In the genomic region with DNA sequence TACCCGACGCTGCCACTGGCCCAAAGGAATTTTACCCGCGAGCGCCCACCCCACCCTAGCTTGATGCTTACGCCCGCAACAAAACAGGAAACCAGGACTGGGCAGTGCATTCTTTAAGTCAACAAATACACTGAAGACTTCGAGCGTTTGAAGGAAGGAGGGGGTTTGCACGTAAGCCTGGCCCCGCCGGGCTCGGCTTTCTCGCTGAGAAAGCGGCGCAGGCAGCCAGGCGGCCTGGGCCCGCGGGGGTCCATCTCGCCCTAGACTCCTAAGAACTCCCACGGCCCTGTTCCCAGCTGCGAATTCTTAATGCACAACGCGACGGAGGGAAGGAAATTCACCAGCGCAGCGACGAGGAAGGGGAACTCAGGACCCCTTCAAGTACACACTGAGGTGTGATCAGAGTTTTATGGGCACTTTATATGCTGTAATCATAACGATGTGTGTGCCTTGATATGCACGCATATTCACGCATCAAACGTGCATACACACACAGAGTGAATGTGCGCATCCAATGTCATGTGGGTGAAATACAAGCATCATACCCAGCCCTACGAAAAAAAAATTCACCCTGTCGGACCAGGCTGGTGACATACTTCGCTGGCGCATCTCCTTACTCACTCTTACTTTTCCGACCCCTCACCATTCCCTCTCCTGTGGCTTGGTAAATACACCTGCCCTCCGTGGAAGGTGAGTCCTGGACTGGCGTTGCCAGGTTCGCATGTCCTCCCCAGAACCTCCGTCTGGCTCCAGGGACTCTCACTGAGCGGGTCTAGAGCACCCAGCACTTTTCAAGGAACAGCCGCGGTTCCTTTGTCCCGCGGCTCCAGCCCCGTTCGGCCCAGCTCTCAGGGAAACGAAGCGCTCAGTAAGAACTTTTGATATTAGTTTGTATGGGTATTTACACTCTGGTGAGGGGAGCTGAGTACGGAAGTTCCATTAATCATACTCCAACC, we compare ENCODE assay signal across 1 cellular context.
TF ChIP-seq lines count a peak whose summit lies in the region.

No MANE protein-coding gene starts in this region.

TF ChIP-seq in K562, 482 proteins besides CTCF, POLR2A, EP300 and RAD21:
- TF ChIP-seq EZH2 (IDR thresholded peaks at IDR 0.05; ENCODE audit: borderline replicate concordance, low read depth, low read length): peak; percentile 44; the same call in 1 of the 2 replicates
- no peak for TF ChIP-seq ARID2 (IDR thresholded peaks at IDR 0.05)
- no peak for TF ChIP-seq ZKSCAN8 (CRISPR knock-in tag; IDR thresholded peaks at IDR 0.05)
- TF ChIP-seq ZBTB7A (IDR thresholded peaks at IDR 0.05; ENCODE audit: borderline replicate concordance, control insufficient read depth, low read depth, low read length): no peak
- no peak for TF ChIP-seq BACH1 (tag; IDR thresholded peaks at IDR 0.05)
- no peak for TF ChIP-seq BCL6 (CRISPR knock-in tag; IDR thresholded peaks at IDR 0.05)
- TF ChIP-seq PYGO2 (tag; IDR thresholded peaks at IDR 0.05): no peak
